21 cellular contexts compared by ENCODE assay signal in genomic region chr4:97828646-97829045, GRCh38.
A peak's percentile ranks its signal among the peaks of the same experiment; 100 is the strongest.
DNase-seq lines count a peak whose midpoint lies in the region; ATAC-seq, FAIRE-seq and TF ChIP-seq lines count a peak whose summit lies in the region.
"Had no signal": no experiment of that assay in that cellular context is flagged by ENCODE, and none has a peak within 500 bp of the region (broad histone marks: within the 10 kb centered on the region; RNA-seq: fewer than 3 reads in every experiment).

No MANE protein-coding gene starts in this region.

- H3K27me3 ChIP-seq in SJCRH30 (no peaks in the 10 kb centered on the region), psoas muscle (ENCODE audit: insufficient read depth in 3 of 3, low read length in 2 of 3) (no peaks in the 10 kb centered on the region)
- H3K27me3 ChIP-seq: BLaER1 had no signal

- H3K27ac ChIP-seq in SJCRH30, result peak overlapping the region; percentile 11; the same call in 1 of the 2 replicates
- H3K27ac ChIP-seq in kidney (ENCODE audit: low read depth in 2 of 2, low read length in 2 of 2), result no peak overlapping the region
- H3K27ac ChIP-seq in psoas muscle, result no peak overlapping the region
- H3K27ac ChIP-seq: 22Rv1, BLaER1, C4-2B, GM23248 had no signal

- no peak for FAIRE-seq in kidney (lab: Jason Lieb, UNC)
- FAIRE-seq: A204.1, GM12892 had no signal

- peaks cover 11% of the 10 kb centered on the region for H3K4me1 ChIP-seq in SJCRH30
- no peaks in the 10 kb centered on the region for H3K4me1 ChIP-seq in kidney (ENCODE audit: control insufficient read depth in 1 of 2, insufficient read depth in 1 of 2, low read depth in 1 of 2, low read length in 2 of 2)
- H3K4me1 ChIP-seq in psoas muscle, result no peaks in the 10 kb centered on the region
- H3K4me1 ChIP-seq: BLaER1, HAP-1 had no signal

- TF ChIP-seq CTCF in kidney (IDR thresholded peaks at IDR 0.05; ENCODE audit: borderline replicate concordance, extremely low read depth, insufficient read depth) (no peak), psoas muscle (IDR thresholded peaks at IDR 0.05) (no peak)

- intact Hi-C loops in kidney (cut with DNase I) (no loop called here), psoas muscle (cut with DNase I) (no loop called here)

- no peak overlapping the region for H3K9ac ChIP-seq in kidney (ENCODE audit: low read length in 2 of 2)
- H3K9ac ChIP-seq: BLaER1, GM23248 had no signal

- 80 to 84% (median 81%) methylated on average over 7 of the region's 7 CpGs for WGBS in psoas muscle, 3 donors

- H3K36me3 ChIP-seq in SJCRH30 (no peaks in the 10 kb centered on the region), kidney (ENCODE audit: control insufficient read depth in 1 of 2, insufficient read depth in 2 of 2, low read length in 2 of 2) (no peaks in the 10 kb centered on the region), psoas muscle (ENCODE audit: insufficient read depth in 1 of 2, low read depth in 1 of 2) (no peaks in the 10 kb centered on the region)
- H3K36me3 ChIP-seq: BLaER1, HAP-1 had no signal

- peak; percentile 56 for DNase-seq in D341Med (ENCODE audit: low spot score)
- peak; percentile 41 for DNase-seq in NCI-H524 treated with DMSO at 0.1 percent for 48 hours (lab: John Stamatoyannopoulos, UW)
- DNase-seq in SJCRH30, result peak; percentile 81 to 89
- peak; percentile 36 for DNase-seq in kidney
- DNase-seq in ureter (ENCODE audit: low spot score), result no peak
- DNase-seq in psoas muscle, result no peak
- no peak for DNase-seq in GM03348 (ENCODE audit: low spot score)
- DNase-seq: CD4-positive, CD25-positive, alpha-beta regulatory T cell; CD8-positive, alpha-beta T cell; DMS53; DMS79 treated with DMSO at 0.1 percent for 48 hours; GF-D8; GM23248; HFFc6 had no signal

- H3K4me3 ChIP-seq in SJCRH30 (peak overlapping the region; percentile 10; the same call in 1 of the 2 replicates), kidney (ENCODE audit: low read length in 2 of 2) (no peak overlapping the region), psoas muscle (no peak overlapping the region)
- H3K4me3 ChIP-seq: BLaER1, GM23248, HAP-1 had no signal

- ATAC-seq in GM21447 (IDR thresholded peaks at IDR 0.05; ENCODE audit: unreplicated experiment) (no peak), psoas muscle (no peak)
- ATAC-seq: CD8-positive, alpha-beta T cell had no signal

- H3K9me3 ChIP-seq in SJCRH30 (replicated peaks) (no peaks in the 10 kb centered on the region), kidney (ENCODE audit: control insufficient read depth in 1 of 2, low read length in 2 of 2) (no peaks in the 10 kb centered on the region), psoas muscle (no peaks in the 10 kb centered on the region)
- H3K9me3 ChIP-seq: HAP-1 had no signal

Comparison
In these comparisons a context has a peak if more than half of its experiments do, and no peak if none do; other contexts are left out.
1. DNase-seq: peak in D341Med (single experiment), NCI-H524 treated with DMSO at 0.1 percent for 48 hours (single experiment), SJCRH30 (2 of 2) and kidney (single experiment); none in ureter (single experiment), psoas muscle (0 of 2) and GM03348 (single experiment).